Comparison of ENCODE assay signal across 8 cellular contexts in genomic region chr5:177591690-177592009, GRCh38. TPM values are rescaled to one million over a fixed set of nuclear protein-coding genes. Genes with fewer than 3 reads are reported as not detected.
DNase-seq lines count a peak whose midpoint lies in the region; ATAC-seq and TF ChIP-seq lines count a peak whose summit lies in the region.

No MANE protein-coding gene starts in this region.

- 11% methylated on average over 8 of the region's 8 CpGs for WGBS in urinary bladder

- peaks cover 35% of the 10 kb centered on the region for H3K36me3 ChIP-seq in left ventricle myocardium inferior
- no peaks in the 10 kb centered on the region for H3K36me3 ChIP-seq in urinary bladder (ENCODE audit: insufficient read depth)

- peaks cover 9% of the 10 kb centered on the region for H3K4me1 Mint-ChIP-seq in memory B cell

- H3K36me3 Mint-ChIP-seq in memory B cell = peaks cover 24% of the 10 kb centered on the region

- TF ChIP-seq CTCF in left ventricle myocardium inferior (IDR thresholded peaks at IDR 0.05; ENCODE audit: borderline replicate concordance) (no peak), astrocyte of the cerebellum (IDR thresholded peaks at IDR 0.05; ENCODE audit: low read depth, low read length, missing control alignments) (no peak)

- H3K4me1 ChIP-seq in left ventricle myocardium inferior (peaks cover 22% of the 10 kb centered on the region), urinary bladder (ENCODE audit: insufficient read depth) (peaks cover 1% of the 10 kb centered on the region)

- no peak overlapping the region for H3K27ac Mint-ChIP-seq in memory B cell

- H3K27ac ChIP-seq in left ventricle myocardium inferior (replicated peaks) (peak overlapping the region; percentile 83), urinary bladder (ENCODE audit: low read depth) (no peak overlapping the region)

- intact Hi-C loops in left ventricle myocardium inferior (cut with micrococcal nuclease) (no loop called here), Right ventricle myocardium superior (cut with DNase I) (no loop called here)

- ATAC-seq in Right ventricle myocardium superior (ENCODE audit: poor library complexity) (no peak), memory B cell (ENCODE audit: low read depth) (no peak), GM18909 (IDR thresholded peaks at IDR 0.05; ENCODE audit: poor library complexity, unreplicated experiment) (no peak), esophagus mucosa (no peak)

- DNase-seq in left ventricle myocardium inferior (no peak), Right ventricle myocardium superior (no peak), astrocyte of the cerebellum (ENCODE audit: low read depth) (no peak), memory B cell (ENCODE audit: low spot score in 2 of 2) (no peak), DMS153 treated with DMSO at 0.1 percent for 48 hours (lab: John Stamatoyannopoulos, UW; ENCODE audit: unreplicated experiment) (no peak)

- no peaks in the 10 kb centered on the region for H3K9me3 ChIP-seq in left ventricle myocardium inferior (replicated peaks)

- H3K4me3 ChIP-seq in left ventricle myocardium inferior (peak overlapping the region; percentile 98), astrocyte of the cerebellum (ENCODE audit: low read depth, low read length) (peak overlapping the region; percentile 94), urinary bladder (ENCODE audit: low read depth, low read length) (peak overlapping the region; percentile 94)

- H3K4me3 Mint-ChIP-seq in memory B cell = peak overlapping the region; percentile 98

- in situ Hi-C loops in astrocyte of the cerebellum (cut with HindIII; ENCODE audit: low sequenced_read_pairs) = no loop called here

- H3K27me3 Mint-ChIP-seq in memory B cell = peaks cover 1% of the 10 kb centered on the region

- H3K9me3 Mint-ChIP-seq in memory B cell = no peaks in the 10 kb centered on the region

- peaks cover 44% of the 10 kb centered on the region for H3K27me3 ChIP-seq in left ventricle myocardium inferior (ENCODE audit: low read depth)

RNA-seq across cellular contexts. Expression of gene TMED9, which starts 0.4 kb away (rescaled TPM):
- total RNA-seq in left ventricle myocardium inferior = 68.7 TPM
- total RNA-seq in Right ventricle myocardium superior = 61.0 TPM
- 50.9 TPM for total RNA-seq in urinary bladder
- polyA plus RNA-seq in urinary bladder = 136 TPM
- total RNA-seq in esophagus mucosa = 116 TPM

RNA-seq across cellular contexts. Expression of gene B4GALT7, which starts 8.3 kb away (rescaled TPM):
- total RNA-seq in left ventricle myocardium inferior = 17.2 TPM
- 12.9 TPM for total RNA-seq in Right ventricle myocardium superior
- total RNA-seq in urinary bladder = 14.3 TPM
- 29.4 TPM for polyA plus RNA-seq in urinary bladder
- 13.1 TPM for total RNA-seq in esophagus mucosa

RNA-seq across cellular contexts. Expression of gene FAM193B, which starts 37.3 kb away (rescaled TPM):
- total RNA-seq in left ventricle myocardium inferior (21.5 TPM), Right ventricle myocardium superior (23.2 TPM), urinary bladder (22.8 TPM), esophagus mucosa (31.6 TPM)
- 66.7 TPM for polyA plus RNA-seq in urinary bladder
